6 cellular contexts compared by ENCODE assay signal in genomic region chr10:84665211-84665610, GRCh38.
"Had no signal": no experiment of that assay in that cellular context is flagged by ENCODE, and none has a peak within 500 bp of the region (broad histone marks: within the 10 kb centered on the region; RNA-seq: fewer than 3 reads in every experiment).

No MANE protein-coding gene starts in this region.

- H3K36me3 ChIP-seq: HAP-1 had no signal

- DNase-seq: GM23248, GOT3, HFFc6, IMR-90 had no signal

- H3K9ac ChIP-seq: GM23248 had no signal

- H3K27ac ChIP-seq: GM23248 had no signal

- H3K4me3 ChIP-seq: GM23248, HAP-1, K562 had no signal

- H3K27ac Mint-ChIP-seq: HFFc6 had no signal

- H3K4me1 ChIP-seq: HAP-1 had no signal

- H3K4me3 Mint-ChIP-seq: HFFc6 had no signal

- H3K9me3 ChIP-seq: HAP-1 had no signal
